ENCODE assay signal across 27 cellular contexts in the genomic region with DNA sequence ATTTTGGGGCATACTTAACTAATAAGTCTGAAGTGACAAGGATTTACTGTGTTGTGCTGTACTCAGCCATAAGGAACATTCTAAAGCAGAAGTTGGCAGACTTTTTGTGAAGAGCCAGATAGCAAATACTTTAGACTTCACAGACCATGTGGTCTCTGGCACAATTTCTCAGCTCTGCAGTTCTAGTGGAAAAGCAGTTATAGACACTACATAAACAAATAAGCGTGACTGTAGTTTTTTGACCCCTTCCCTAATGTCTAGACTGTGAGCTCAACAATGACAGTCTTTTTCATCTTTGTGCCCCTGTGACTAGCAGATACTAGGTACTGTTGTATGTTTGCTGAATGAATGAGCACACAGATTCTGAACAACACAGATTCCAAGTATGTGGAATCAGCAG. TPM values are rescaled to one million over a fixed set of nuclear protein-coding genes. Genes with fewer than 3 reads are reported as not detected.
DNase-seq lines count a peak whose midpoint lies in the region; ATAC-seq and TF ChIP-seq lines count a peak whose summit lies in the region.
"Had no signal": no experiment of that assay in that cellular context is flagged by ENCODE, and none has a peak within 500 bp of the region (broad histone marks: within the 10 kb centered on the region; RNA-seq: fewer than 3 reads in every experiment).

No MANE protein-coding gene starts in this region.

- peaks cover 20% of the 10 kb centered on the region for H3K4me1 Mint-ChIP-seq in activated naive CD8-positive, alpha-beta T cell treated with anti-CD3 and anti-CD28 coated beads, Interleukin-2, amount 10 ng/mL, durations not matched to agents 7 days and 5 days
- peaks cover 31% of the 10 kb centered on the region for H3K4me1 Mint-ChIP-seq in activated naive CD8-positive, alpha-beta T cell treated with anti-CD3 and anti-CD28 coated beads, Interleukin-2, amount 50 U/mL, for 24 hours

- peaks cover 24% of the 10 kb centered on the region for H3K79me2 ChIP-seq in PC-3 (ENCODE audit: low read length)

- peaks cover 24% of the 10 kb centered on the region for H3K36me3 Mint-ChIP-seq in activated naive CD8-positive, alpha-beta T cell treated with anti-CD3 and anti-CD28 coated beads, Interleukin-2, amount 10 ng/mL, durations not matched to agents 7 days and 5 days
- H3K36me3 Mint-ChIP-seq in activated naive CD8-positive, alpha-beta T cell treated with anti-CD3 and anti-CD28 coated beads, Interleukin-2, amount 50 U/mL, for 24 hours (ENCODE audit: low read depth): peaks cover 52% of the 10 kb centered on the region

- POLR2A ChIA-PET in activated naive CD8-positive, alpha-beta T cell treated with anti-CD3 and anti-CD28 coated beads, Interleukin-2, amount 10 ng/mL, durations not matched to agents 7 days and 5 days (lab: Charles Lee): interaction anchor here (0.7 to 3.0 kb wide), 2 partner anchors 13 to 55 kb away, joined by 6 to 10 read pairs; a partner anchor contains a TSS
- POLR2A ChIA-PET in PC-3 (lab: Charles Lee; ENCODE audit: unreplicated experiment): no interaction called here

- H3K36me3 ChIP-seq in SK-N-MC (ENCODE audit: insufficient read depth, low read length) (peaks cover 82% of the 10 kb centered on the region), PC-3 (ENCODE audit: low read depth, low read length) (peaks cover 23% of the 10 kb centered on the region)

- H3K9me2 ChIP-seq in PC-3 (replicated peaks; ENCODE audit: low read length): no peaks in the 10 kb centered on the region

- TF ChIP-seq CTCF in PC-3 (conservative IDR thresholded peaks at IDR 0.05; ENCODE audit: low read depth, low read length): no peak

- peak overlapping the region; percentile 40; the same call in 1 of the 2 replicates for H3K27ac ChIP-seq in SK-N-MC
- H3K27ac ChIP-seq in PC-3 (ENCODE audit: low read length): no peak overlapping the region
- H3K27ac ChIP-seq: A549, PC-9, SJSA1 had no signal

- H3F3A ChIP-seq in PC-3 (ENCODE audit: low read length, unreplicated experiment): no peaks in the 10 kb centered on the region

- ATAC-seq in activated naive CD8-positive, alpha-beta T cell treated with anti-CD3 and anti-CD28 coated beads, Interleukin-2, amount 10 ng/mL, durations not matched to agents 7 days and 5 days (ENCODE audit: low read depth): no peak
- no peak for ATAC-seq in activated naive CD8-positive, alpha-beta T cell treated with anti-CD3 and anti-CD28 coated beads, Interleukin-2, amount 50 U/mL, for 24 hours
- ATAC-seq in PC-3: no peak
- ATAC-seq: A549, HepG2, K562 had no signal

- H3K4me3 ChIP-seq in SK-N-MC: no peak overlapping the region
- H3K4me3 ChIP-seq in PC-3 (ENCODE audit: low read length): no peak overlapping the region
- H3K4me3 ChIP-seq: A549, K562, MG63, PC-9, SJSA1 had no signal

- CTCF ChIA-PET in PC-3 (lab: Charles Lee): interaction anchor here (1.3 kb wide), 1 partner anchor 14 kb away, joined by 8 read pairs; a partner anchor contains a TSS

- peaks cover 20% of the 10 kb centered on the region for H3K4me1 ChIP-seq in PC-3 (ENCODE audit: insufficient read depth, low read length)

- H3K9me3 Mint-ChIP-seq in activated naive CD8-positive, alpha-beta T cell treated with anti-CD3 and anti-CD28 coated beads, Interleukin-2, amount 10 ng/mL, durations not matched to agents 7 days and 5 days: no peaks in the 10 kb centered on the region
- H3K9me3 Mint-ChIP-seq in activated naive CD8-positive, alpha-beta T cell treated with anti-CD3 and anti-CD28 coated beads, Interleukin-2, amount 50 U/mL, for 24 hours: no peaks in the 10 kb centered on the region
- H3K9me3 Mint-ChIP-seq: CD4-positive, alpha-beta memory T cell had no signal

- H3K9me3 ChIP-seq in SK-N-MC (ENCODE audit: low read depth, low read length) (no peaks in the 10 kb centered on the region), PC-3 (ENCODE audit: low read length) (no peaks in the 10 kb centered on the region)
- H3K9me3 ChIP-seq: A549, MG63, SJSA1 had no signal

- H4K20me1 ChIP-seq in PC-3 (ENCODE audit: low read length): no peaks in the 10 kb centered on the region

- H3K27me3 Mint-ChIP-seq in activated naive CD8-positive, alpha-beta T cell treated with anti-CD3 and anti-CD28 coated beads, Interleukin-2, amount 10 ng/mL, durations not matched to agents 7 days and 5 days: no peaks in the 10 kb centered on the region
- peaks cover under 1% of the 10 kb centered on the region for H3K27me3 Mint-ChIP-seq in activated naive CD8-positive, alpha-beta T cell treated with anti-CD3 and anti-CD28 coated beads, Interleukin-2, amount 50 U/mL, for 24 hours
- H3K27me3 Mint-ChIP-seq: CD4-positive, alpha-beta memory T cell had no signal

- peak overlapping the region; percentile 34 for H3K27ac Mint-ChIP-seq in activated naive CD8-positive, alpha-beta T cell treated with anti-CD3 and anti-CD28 coated beads, Interleukin-2, amount 10 ng/mL, durations not matched to agents 7 days and 5 days
- H3K27ac Mint-ChIP-seq in activated naive CD8-positive, alpha-beta T cell treated with anti-CD3 and anti-CD28 coated beads, Interleukin-2, amount 50 U/mL, for 24 hours: no peak overlapping the region

- H3K4me3 Mint-ChIP-seq in activated naive CD8-positive, alpha-beta T cell treated with anti-CD3 and anti-CD28 coated beads, Interleukin-2, amount 10 ng/mL, durations not matched to agents 7 days and 5 days: no peak overlapping the region
- H3K4me3 Mint-ChIP-seq in activated naive CD8-positive, alpha-beta T cell treated with anti-CD3 and anti-CD28 coated beads, Interleukin-2, amount 50 U/mL, for 24 hours: no peak overlapping the region
- H3K4me3 Mint-ChIP-seq: CD4-positive, alpha-beta memory T cell had no signal

- DNase-seq in activated naive CD8-positive, alpha-beta T cell treated with anti-CD3 and anti-CD28 coated beads, Interleukin-2, amount 10 ng/mL, durations not matched to agents 7 days and 5 days: no peak
- DNase-seq in activated naive CD8-positive, alpha-beta T cell treated with anti-CD3 and anti-CD28 coated beads, Interleukin-2, amount 50 U/mL, for 24 hours: no peak
- DNase-seq in SK-N-MC (ENCODE audit: low read depth, low spot score) (no peak), iris pigment epithelial cell (ENCODE audit: low read depth) (peak; percentile 56), LoVo (ENCODE audit: low spot score) (no peak), NCI-H2171 treated with DMSO at 0.1 percent for 48 hours (lab: John Stamatoyannopoulos, UW) (no peak), PC-3 (no peak)
- DNase-seq: C1 segment of cervical spinal cord; CD4-positive, alpha-beta memory T cell; COR-L47; GF-D8; HCEC 1CT; Kasumi-1; MG63; NCI-H1105 treated with DMSO at 0.1 percent for 48 hours; NCI-H2029; NCI-H446 treated with DMSO at 0.1 percent for 48 hours; NCI-H526; NCI-H82; NK-92 treated with Interleukin-12 subunit alpha and Interleukin-12 subunit beta, amount 100 ng/mL, for 24 hours; PC-9; Right ventricle myocardium superior; RPMI8226 had no signal

- no TSS peak for BruUV-seq in PC-3 (replicated peaks; lab: Mats Ljungman, UMichigan)

- H3K9ac ChIP-seq in SK-N-MC (ENCODE audit: insufficient read length) (no peak overlapping the region), PC-3 (ENCODE audit: low read length) (no peak overlapping the region)

- intact Hi-C loops in PC-3 (cut with micrococcal nuclease): no loop called here

- H2AFZ ChIP-seq in PC-3 (ENCODE audit: low read length): no peak overlapping the region
- H2AFZ ChIP-seq: PC-9 had no signal

- H3K4me2 ChIP-seq in PC-3 (ENCODE audit: low read length): no peak overlapping the region
- H3K4me2 ChIP-seq: A549, PC-9 had no signal

- no peaks in the 10 kb centered on the region for H3K27me3 ChIP-seq in PC-3 (ENCODE audit: low read length)
- H3K27me3 ChIP-seq: MG63, SJSA1 had no signal

RNA-seq across cellular contexts. Expression of a gene that starts 4.9 kb away (rescaled TPM):
- total RNA-seq in activated naive CD8-positive, alpha-beta T cell treated with anti-CD3 and anti-CD28 coated beads, Interleukin-2, amount 10 ng/mL, durations not matched to agents 7 days and 5 days: 10 to 100 TPM; 61.9 to 63.9 TPM
- 46.1 and 47.9 TPM in 2 replicates for total RNA-seq in PC-3 (2014; rRNA removed)

RNA-seq across cellular contexts. Expression of a gene that starts 5.4 kb away (rescaled TPM):
- total RNA-seq in activated naive CD8-positive, alpha-beta T cell treated with anti-CD3 and anti-CD28 coated beads, Interleukin-2, amount 10 ng/mL, durations not matched to agents 7 days and 5 days: 10 to 100 TPM; 93.6 to 99.5 TPM
- 83.6 and 103 TPM in 2 replicates for total RNA-seq in PC-3 (2014; rRNA removed)

RNA-seq across cellular contexts. Expression of a gene that starts 14.0 kb away (rescaled TPM):
- total RNA-seq in activated naive CD8-positive, alpha-beta T cell treated with anti-CD3 and anti-CD28 coated beads, Interleukin-2, amount 10 ng/mL, durations not matched to agents 7 days and 5 days: 100 to 1,000 TPM; 109 to 112 TPM
- 303 and 308 TPM in 2 replicates for total RNA-seq in PC-3 (2014; rRNA removed)

RNA-seq across cellular contexts. Expression of a gene that starts 43.9 kb away (rescaled TPM):
- total RNA-seq in activated naive CD8-positive, alpha-beta T cell treated with anti-CD3 and anti-CD28 coated beads, Interleukin-2, amount 10 ng/mL, durations not matched to agents 7 days and 5 days: 10 to 100 TPM; 14.4 to 14.5 TPM
- 12.6 and 14.2 TPM in 2 replicates for total RNA-seq in PC-3 (2014; rRNA removed)
